Comparison of ENCODE assay signal across 21 cellular contexts in the genomic region with DNA sequence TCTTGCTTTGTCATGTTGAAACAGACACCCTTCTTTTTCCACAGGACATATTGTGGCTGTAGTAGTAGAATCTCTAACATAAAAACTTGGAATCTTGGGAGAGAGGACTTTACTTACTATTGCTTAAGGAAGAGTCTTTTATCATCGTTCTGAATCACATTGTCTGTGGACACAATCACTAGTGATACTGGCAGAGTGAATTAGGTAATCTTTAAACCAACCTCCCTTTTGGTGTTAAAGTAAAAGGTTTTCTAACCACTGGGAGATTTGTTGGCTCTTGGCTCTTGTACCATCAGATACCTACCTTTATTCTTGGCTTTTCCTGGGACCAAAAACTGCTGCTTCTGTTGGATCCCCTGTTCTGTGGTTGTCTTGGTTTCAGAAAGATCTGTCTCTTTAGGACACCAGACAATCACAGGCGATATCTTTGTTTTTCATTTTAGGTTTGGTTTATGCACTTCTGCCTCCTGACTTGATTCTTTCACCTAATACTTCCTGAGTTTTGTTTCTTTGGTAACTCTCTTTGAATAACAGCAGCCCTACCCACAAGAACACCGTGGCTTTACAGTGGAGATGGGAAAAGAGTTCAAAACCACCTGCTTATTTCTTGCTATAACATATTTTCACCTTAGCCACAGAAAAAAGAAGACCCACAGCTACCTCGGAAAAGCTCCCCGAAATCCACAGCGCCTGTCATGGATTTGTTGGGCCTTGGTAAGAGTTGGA. TPM values are rescaled to one million over a fixed set of nuclear protein-coding genes. Genes with fewer than 3 reads are reported as not detected.
DNase-seq lines count a peak whose midpoint lies in the region; ATAC-seq and TF ChIP-seq lines count a peak whose summit lies in the region.
"Had no signal": no experiment of that assay in that cellular context is flagged by ENCODE, and none has a peak within 500 bp of the region (broad histone marks: within the 10 kb centered on the region; RNA-seq: fewer than 3 reads in every experiment).

No MANE protein-coding gene starts in this region.

- CTCF ChIA-PET in activated naive CD4-positive, alpha-beta T cell treated with anti-CD3 and anti-CD28 coated beads, Interleukin-2, amount 10 ng/mL, durations not matched to agents 7 days and 5 days (lab: Charles Lee): interaction anchor here (1.6 kb wide), 1 partner anchor 260 kb away, joined by 3 read pairs; no protein-coding TSS in a partner anchor
- CTCF ChIA-PET in activated CD8-positive, alpha-beta T cell treated with anti-CD3 and anti-CD28 coated beads, Interleukin-2, amount 10 ng/mL, durations not matched to agents 7 days and 5 days (lab: Charles Lee): interaction anchor here (1.5 kb wide), 1 partner anchor 75 kb away, joined by 4 read pairs; no protein-coding TSS in a partner anchor

- H3K9me3 Mint-ChIP-seq in activated naive CD4-positive, alpha-beta T cell treated with anti-CD3 and anti-CD28 coated beads, Interleukin-2, amount 10 ng/mL, durations not matched to agents 7 days and 5 days: no peaks in the 10 kb centered on the region
- no peaks in the 10 kb centered on the region for H3K9me3 Mint-ChIP-seq in activated CD8-positive, alpha-beta T cell treated with anti-CD3 and anti-CD28 coated beads, Interleukin-2, amount 10 ng/mL, durations not matched to agents 7 days and 5 days (ENCODE audit: insufficient read depth)
- no peaks in the 10 kb centered on the region for H3K9me3 Mint-ChIP-seq in immature natural killer cell
- H3K9me3 Mint-ChIP-seq: CD14-positive monocyte, mesothelial cell of epicardium had no signal

- no peaks in the 10 kb centered on the region for H3K27me3 ChIP-seq in heart left ventricle
- H3K27me3 ChIP-seq: body of pancreas, foreskin keratinocyte, hepatocyte, MG63 had no signal

- no peaks in the 10 kb centered on the region for H3K27me3 Mint-ChIP-seq in activated naive CD4-positive, alpha-beta T cell treated with anti-CD3 and anti-CD28 coated beads, Interleukin-2, amount 10 ng/mL, durations not matched to agents 7 days and 5 days
- H3K27me3 Mint-ChIP-seq in activated CD8-positive, alpha-beta T cell treated with anti-CD3 and anti-CD28 coated beads, Interleukin-2, amount 10 ng/mL, durations not matched to agents 7 days and 5 days (ENCODE audit: low read depth): no peaks in the 10 kb centered on the region
- peaks cover 0 to 9% (median 3%) of the 10 kb centered on the region in 3 donors for H3K27me3 Mint-ChIP-seq in immature natural killer cell (ENCODE audit: low read depth in 3 of 3)

- peaks cover 18% of the 10 kb centered on the region for H3K4me1 Mint-ChIP-seq in activated naive CD4-positive, alpha-beta T cell treated with anti-CD3 and anti-CD28 coated beads, Interleukin-2, amount 10 ng/mL, durations not matched to agents 7 days and 5 days
- H3K4me1 Mint-ChIP-seq in activated CD8-positive, alpha-beta T cell treated with anti-CD3 and anti-CD28 coated beads, Interleukin-2, amount 10 ng/mL, durations not matched to agents 7 days and 5 days (ENCODE audit: low read depth): peaks cover 32% of the 10 kb centered on the region
- peaks cover 45 to 49% of the 10 kb centered on the region in 2 donors for H3K4me1 Mint-ChIP-seq in immature natural killer cell
- H3K4me1 Mint-ChIP-seq: CD14-positive monocyte, mesothelial cell of epicardium had no signal

- peak overlapping the region; percentile 80 for H3K27ac Mint-ChIP-seq in activated naive CD4-positive, alpha-beta T cell treated with anti-CD3 and anti-CD28 coated beads, Interleukin-2, amount 10 ng/mL, durations not matched to agents 7 days and 5 days
- H3K27ac Mint-ChIP-seq in activated CD8-positive, alpha-beta T cell treated with anti-CD3 and anti-CD28 coated beads, Interleukin-2, amount 10 ng/mL, durations not matched to agents 7 days and 5 days: peak overlapping the region; percentile 75
- H3K27ac Mint-ChIP-seq in immature natural killer cell: peak overlapping the region; percentile 85 to 96 (median 90)
- H3K27ac Mint-ChIP-seq: mesothelial cell of epicardium had no signal

- H3K27ac ChIP-seq in heart left ventricle: no peak overlapping the region
- H3K27ac ChIP-seq: body of pancreas, foreskin keratinocyte, hepatocyte, left ventricle myocardium inferior had no signal

- WGBS in heart left ventricle, 4 donors: 94 to 97% (median 96%) methylated on average over 6 of the region's 6 CpGs

- H3K4me1 ChIP-seq in heart left ventricle: peaks cover 0 to 12% (median 2%) of the 10 kb centered on the region in 12 donors
- H3K4me1 ChIP-seq: body of pancreas had no signal

- H3K4me3 Mint-ChIP-seq in activated naive CD4-positive, alpha-beta T cell treated with anti-CD3 and anti-CD28 coated beads, Interleukin-2, amount 10 ng/mL, durations not matched to agents 7 days and 5 days: no peak overlapping the region
- H3K4me3 Mint-ChIP-seq in activated CD8-positive, alpha-beta T cell treated with anti-CD3 and anti-CD28 coated beads, Interleukin-2, amount 10 ng/mL, durations not matched to agents 7 days and 5 days: no peak overlapping the region
- peak overlapping the region; percentile 33 to 74 (median 48) for H3K4me3 Mint-ChIP-seq in immature natural killer cell
- H3K4me3 Mint-ChIP-seq: CD14-positive monocyte, mesothelial cell of epicardium had no signal

- peak; percentile 60 for ATAC-seq in activated CD8-positive, alpha-beta T cell treated with anti-CD3 and anti-CD28 coated beads, Interleukin-2, amount 10 ng/mL, durations not matched to agents 7 days and 5 days
- no peak for ATAC-seq in heart left ventricle
- ATAC-seq in GM21526 (IDR thresholded peaks at IDR 0.05; ENCODE audit: low FRiP score, unreplicated experiment): no peak
- ATAC-seq: body of pancreas, foreskin keratinocyte, K562 had no signal

- POLR2A ChIA-PET in activated CD8-positive, alpha-beta T cell treated with anti-CD3 and anti-CD28 coated beads, Interleukin-2, amount 10 ng/mL, durations not matched to agents 7 days and 5 days (lab: Charles Lee): no interaction called here

- peaks cover 76% of the 10 kb centered on the region for H3K36me3 Mint-ChIP-seq in activated naive CD4-positive, alpha-beta T cell treated with anti-CD3 and anti-CD28 coated beads, Interleukin-2, amount 10 ng/mL, durations not matched to agents 7 days and 5 days
- peaks cover 83% of the 10 kb centered on the region for H3K36me3 Mint-ChIP-seq in activated CD8-positive, alpha-beta T cell treated with anti-CD3 and anti-CD28 coated beads, Interleukin-2, amount 10 ng/mL, durations not matched to agents 7 days and 5 days (ENCODE audit: low read depth)
- H3K36me3 Mint-ChIP-seq in immature natural killer cell: peaks cover 24 to 50% (median 35%) of the 10 kb centered on the region in 3 donors

- no peak for TF ChIP-seq POLR2A in heart left ventricle (IDR thresholded peaks at IDR 0.05)

- H3K36me3 ChIP-seq in heart left ventricle: peaks cover 0 to 98% (median 49%) of the 10 kb centered on the region in 9 donors

- intact Hi-C loops in heart left ventricle (cut with DNase I): no loop called here

- DNase-seq in activated naive CD4-positive, alpha-beta T cell treated with anti-CD3 and anti-CD28 coated beads, Interleukin-2, amount 10 ng/mL, durations not matched to agents 7 days and 5 days: no peak
- no peak for DNase-seq in activated naive CD4-positive, alpha-beta T cell treated with Interleukin-2 at 50 U/mL for 16 hours
- DNase-seq in activated CD8-positive, alpha-beta T cell treated with anti-CD3 and anti-CD28 coated beads, Interleukin-2, amount 10 ng/mL, durations not matched to agents 7 days and 5 days: no peak
- peak; percentile 43 to 62 (median 51) for DNase-seq in immature natural killer cell
- DNase-seq in activated effector memory CD4-positive, alpha-beta T cell treated with anti-CD3 and anti-CD28 coated beads, Interleukin-2, amount 50 U/mL, for 16 hours: no peak
- DNase-seq in heart left ventricle: no peak
- DNase-seq: body of pancreas; DMS153; foreskin keratinocyte; left ventricle myocardium inferior; MG63; NCI-H1417 treated with DMSO at 0.1 percent for 48 hours; NCI-H510A; posterior cingulate gyrus; stimulated activated CD8-positive, alpha-beta memory T cell treated with anti-CD3 and anti-CD28 coated beads, Interleukin-4, amount 100 ng/mL, for 48 hours had no signal

- TF ChIP-seq CTCF in heart left ventricle (IDR thresholded peaks at IDR 0.05): no peak

- H3K4me3 ChIP-seq in heart left ventricle: no peak overlapping the region
- H3K4me3 ChIP-seq: body of pancreas, HAP-1, hepatocyte, K562, left ventricle myocardium inferior, MG63 had no signal

- H3K9me3 ChIP-seq in heart left ventricle: no peaks in the 10 kb centered on the region
- H3K9me3 ChIP-seq: body of pancreas, HAP-1, left ventricle myocardium inferior, MG63 had no signal

RNA-seq across cellular contexts. Expression of a gene that starts 36.6 kb away (rescaled TPM):
- total RNA-seq in activated CD8-positive, alpha-beta T cell treated with anti-CD3 and anti-CD28 coated beads, Interleukin-2, amount 10 ng/mL, durations not matched to agents 7 days and 5 days: 1 to 10 TPM; 3.6 to 3.8 TPM
- 1 to 10 TPM in 1 of 3 donors, under 1 TPM in 1, not detected in 1; 0.92 to 1.3 TPM for polyA plus RNA-seq in immature natural killer cell
- 1 to 10 TPM in 5 of 9 donors, under 1 TPM in 4; 0.44 to 2.6 (median 1.1) TPM for total RNA-seq in heart left ventricle
- polyA plus RNA-seq in heart left ventricle: 1 to 10 TPM in 1 of 2 donors, under 1 TPM in 1; 0.42 to 1.5 TPM

RNA-seq across cellular contexts. Expression of a gene that starts 40.2 kb away (rescaled TPM):
- total RNA-seq in activated CD8-positive, alpha-beta T cell treated with anti-CD3 and anti-CD28 coated beads, Interleukin-2, amount 10 ng/mL, durations not matched to agents 7 days and 5 days: 100 to 1,000 TPM; 106 to 107 TPM
- 100 to 1,000 TPM; 166 to 280 (median 170) TPM for polyA plus RNA-seq in immature natural killer cell
- 10 to 100 TPM in 8 of 9 donors, 1 to 10 TPM in 1; 9.9 to 44.4 (median 12.9) TPM for total RNA-seq in heart left ventricle
- polyA plus RNA-seq in heart left ventricle: 10 to 100 TPM in 1 of 2 donors, 1 to 10 TPM in 1; 8.9 to 24.5 TPM

Comparison
In these comparisons a context has a peak if more than half of its experiments do, and no peak if none do; other contexts are left out.
1. DNase-seq: peak in immature natural killer cell (3 of 3); none in activated naive CD4-positive, alpha-beta T cell treated with anti-CD3 and anti-CD28 coated beads, Interleukin-2, amount 10 ng/mL, durations not matched to agents 7 days and 5 days (single experiment), activated naive CD4-positive, alpha-beta T cell treated with Interleukin-2 at 50 U/mL for 16 hours (single experiment), activated CD8-positive, alpha-beta T cell treated with anti-CD3 and anti-CD28 coated beads, Interleukin-2, amount 10 ng/mL, durations not matched to agents 7 days and 5 days (single experiment), activated effector memory CD4-positive, alpha-beta T cell treated with anti-CD3 and anti-CD28 coated beads, Interleukin-2, amount 50 U/mL, for 16 hours (single experiment) and heart left ventricle (0 of 5).
2. H3K4me3 Mint-ChIP-seq: peak in immature natural killer cell (5 of 5); none in activated naive CD4-positive, alpha-beta T cell treated with anti-CD3 and anti-CD28 coated beads, Interleukin-2, amount 10 ng/mL, durations not matched to agents 7 days and 5 days (single experiment) and activated CD8-positive, alpha-beta T cell treated with anti-CD3 and anti-CD28 coated beads, Interleukin-2, amount 10 ng/mL, durations not matched to agents 7 days and 5 days (single experiment).
3. Peak in every context shown above with its lines, with median percentiles within 50 percentile points of each other: H3K27ac Mint-ChIP-seq.